Comparison of ENCODE assay signal across 1 cellular context in genomic region chr17:77869041-77869595, GRCh38.
TF ChIP-seq lines count a peak whose summit lies in the region.

No MANE protein-coding gene starts in this region.

TF ChIP-seq in H1, 55 proteins besides CTCF, POLR2A, EP300 and RAD21:
- TF ChIP-seq HDAC6 (IDR thresholded peaks at IDR 0.05; ENCODE audit: low read depth, low read length), result no peak
- TF ChIP-seq KDM1A (IDR thresholded peaks at IDR 0.05; ENCODE audit: borderline replicate concordance, low read length), result no peak
- TF ChIP-seq RXRA (IDR thresholded peaks at IDR 0.05; ENCODE audit: insufficient read depth, low read depth, low read length), result no peak
- TF ChIP-seq TCF12 (IDR thresholded peaks at IDR 0.05; ENCODE audit: low read depth, low read length), result no peak
- TF ChIP-seq BRCA1 (IDR thresholded peaks at IDR 0.05; ENCODE audit: low read depth, low read length), result no peak
- TF ChIP-seq EGR1 (IDR thresholded peaks at IDR 0.05; ENCODE audit: borderline replicate concordance, low read depth, low read length), result no peak
- TF ChIP-seq E2F6 (IDR thresholded peaks at IDR 0.05), result no peak
- TF ChIP-seq GABPA (IDR thresholded peaks at IDR 0.05; ENCODE audit: borderline replicate concordance, insufficient read depth, low read length), result no peak
- TF ChIP-seq SIX5 (IDR thresholded peaks at IDR 0.05; ENCODE audit: low read depth, low read length), result no peak
- no peak for TF ChIP-seq HDAC2 (IDR thresholded peaks at IDR 0.05; ENCODE audit: borderline replicate concordance in 1 of 2, low read depth in 2 of 2, low read length in 2 of 2)
- no peak for TF ChIP-seq USF2 (IDR thresholded peaks at IDR 0.05; ENCODE audit: low read length)
- TF ChIP-seq CBX5 (IDR thresholded peaks at IDR 0.05; ENCODE audit: low read depth, low read length), result no peak
- TF ChIP-seq POLR2AphosphoS5 (IDR thresholded peaks at IDR 0.05; ENCODE audit: low read depth, low read length), result no peak
- TF ChIP-seq NANOG (IDR thresholded peaks at IDR 0.05; ENCODE audit: insufficient read depth, low read depth, low read length, poor library complexity, severe bottlenecking), result no peak
- no peak for TF ChIP-seq JUND (IDR thresholded peaks at IDR 0.05; ENCODE audit: low read length)
- no peak for TF ChIP-seq CREB1 (IDR thresholded peaks at IDR 0.05)
